Comparison of ENCODE assay signal across 19 cellular contexts in the genomic region with DNA sequence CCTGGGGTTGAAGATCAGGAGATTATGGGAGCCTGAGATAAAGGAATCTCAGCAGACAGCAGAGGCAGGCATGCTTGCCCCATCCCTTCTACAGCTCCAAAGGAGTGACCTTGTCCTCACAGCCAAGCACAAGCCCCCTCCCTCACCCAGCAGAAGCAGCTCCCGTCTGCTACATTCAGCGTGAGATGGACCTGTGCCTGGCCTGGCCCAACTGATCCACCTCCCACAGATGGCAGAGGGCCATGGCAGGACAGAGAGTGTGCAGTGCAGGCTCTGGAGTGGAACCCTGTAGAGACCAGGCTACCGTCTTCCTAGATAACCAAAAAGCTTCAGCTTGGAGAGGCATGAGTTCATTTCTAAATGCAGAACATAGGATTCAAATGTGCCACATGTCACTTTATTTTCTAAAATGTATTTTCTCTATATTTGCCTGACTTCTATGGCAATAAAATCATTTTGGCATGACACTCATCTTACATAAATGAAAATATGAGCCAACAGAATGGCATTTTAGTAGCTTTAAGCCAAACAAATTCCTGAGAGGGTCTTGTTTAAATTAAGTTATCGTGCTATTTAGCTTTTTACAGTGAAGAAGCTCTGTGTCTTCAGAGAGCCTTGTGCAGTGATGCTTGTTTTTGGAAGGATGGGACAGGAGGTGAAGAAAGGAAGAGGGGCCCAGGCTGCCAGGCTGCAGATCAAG. TPM values are rescaled to one million over a fixed set of nuclear protein-coding genes. Genes with fewer than 3 reads are reported as not detected.
DNase-seq lines count a peak whose midpoint lies in the region; ATAC-seq and TF ChIP-seq lines count a peak whose summit lies in the region.
"Had no signal": no experiment of that assay in that cellular context is flagged by ENCODE, and none has a peak within 500 bp of the region (broad histone marks: within the 10 kb centered on the region; RNA-seq: fewer than 3 reads in every experiment).

No MANE protein-coding gene starts in this region.

- H4K5ac ChIP-seq in mesendoderm (ENCODE audit: low read length): no peak overlapping the region

- no peaks in the 10 kb centered on the region for H3K9me2 ChIP-seq in Karpas-422 (replicated peaks; ENCODE audit: insufficient read depth, low read length)

- H3K36me3 ChIP-seq in Karpas-422 (ENCODE audit: insufficient read depth, low read length) (no peaks in the 10 kb centered on the region), mesendoderm (ENCODE audit: control insufficient read depth, insufficient read depth, low read length) (no peaks in the 10 kb centered on the region)
- H3K36me3 ChIP-seq: SJSA1 had no signal

- H3K9me3 Mint-ChIP-seq in activated naive CD4-positive, alpha-beta T cell treated with anti-CD3 and anti-CD28 coated beads, Interleukin-2, amount 50 U/mL, for 72 hours: peaks cover 7% of the 10 kb centered on the region in 2 donors

- no peak overlapping the region for H3K27ac Mint-ChIP-seq in activated naive CD4-positive, alpha-beta T cell treated with anti-CD3 and anti-CD28 coated beads, Interleukin-2, amount 50 U/mL, for 72 hours
- H3K27ac Mint-ChIP-seq: B cell; CD4-positive, alpha-beta T cell; GM23338 had no signal

- H2AK5ac ChIP-seq in mesendoderm (ENCODE audit: low read length): no peak overlapping the region

- no peak overlapping the region for H3K4me2 ChIP-seq in Karpas-422 (ENCODE audit: low read depth, low read length, poor library complexity, severe bottlenecking)
- H3K4me2 ChIP-seq in mesendoderm (ENCODE audit: low read length): no peak overlapping the region
- H3K4me2 ChIP-seq: GM23338 had no signal

- H3K4me3 ChIP-seq in Karpas-422 (ENCODE audit: low read length): no peak overlapping the region
- no peak overlapping the region for H3K4me3 ChIP-seq in mesendoderm (ENCODE audit: low read length)
- H3K4me3 ChIP-seq: GM23338, SJSA1 had no signal

- no peak overlapping the region for H3K27ac ChIP-seq in Karpas-422 (ENCODE audit: low read length)
- no peak overlapping the region for H3K27ac ChIP-seq in mesendoderm (ENCODE audit: low read depth, low read length)
- no peak overlapping the region for H3K27ac ChIP-seq in foreskin keratinocyte
- H3K27ac ChIP-seq: SJSA1 had no signal

- peak overlapping the region; percentile 59 for H3K23ac ChIP-seq in mesendoderm (ENCODE audit: low read length)

- H2BK15ac ChIP-seq in mesendoderm (replicated peaks; ENCODE audit: low read depth): no peak overlapping the region

- H2AFZ ChIP-seq in Karpas-422 (ENCODE audit: low read length): peak overlapping the region; percentile 32; the same call in 1 of the 2 replicates
- H2AFZ ChIP-seq: GM23338 had no signal

- ATAC-seq in foreskin keratinocyte (no peak), GM18867 (IDR thresholded peaks at IDR 0.05; ENCODE audit: unreplicated experiment) (no peak), HG02938 (IDR thresholded peaks at IDR 0.05; ENCODE audit: unreplicated experiment) (no peak)
- no peak for ATAC-seq in activated naive CD4-positive, alpha-beta T cell treated with anti-CD3 and anti-CD28 coated beads, Interleukin-2, amount 50 U/mL, for 72 hours
- ATAC-seq: GM23338, HepG2 had no signal

- H3K9me3 ChIP-seq in Karpas-422 (ENCODE audit: low read length): no peaks in the 10 kb centered on the region
- H3K9me3 ChIP-seq: SJSA1 had no signal

- no peak overlapping the region for H4K8ac ChIP-seq in mesendoderm (ENCODE audit: low read depth, low read length)

- H3K79me1 ChIP-seq in mesendoderm (ENCODE audit: low read length): no peaks in the 10 kb centered on the region

- no peak overlapping the region for H2BK120ac ChIP-seq in mesendoderm (ENCODE audit: low read depth, low read length)

- no peak overlapping the region for H3K4ac ChIP-seq in mesendoderm (ENCODE audit: low read depth, low read length)

- H3K18ac ChIP-seq in mesendoderm (ENCODE audit: low read length): no peak overlapping the region

- H3K79me2 ChIP-seq in Karpas-422 (ENCODE audit: low read length): no peaks in the 10 kb centered on the region
- H3K79me2 ChIP-seq in mesendoderm (ENCODE audit: control insufficient read depth, insufficient read depth, low read length): no peaks in the 10 kb centered on the region

- DNase-seq in EL (peak; percentile 21), Karpas-422 (no peak), dedifferentiated amniotic fluid mesenchymal stem cell (ENCODE audit: extremely low spot score) (peak; percentile 75), mesendoderm (peak; percentile 38), foreskin keratinocyte (no peak)
- no peak for DNase-seq in activated naive CD4-positive, alpha-beta T cell treated with anti-CD3 and anti-CD28 coated beads, Interleukin-2, amount 50 U/mL, for 72 hours (ENCODE audit: low spot score in 2 of 2)
- DNase-seq: ACHN; CD4-positive, alpha-beta T cell; DMS79 treated with DMSO at 0.1 percent for 48 hours; NCI-H1436; NCI-H2029 treated with DMSO at 0.1 percent for 48 hours; NCI-H226; NCI-H526 had no signal

- H3K4me1 ChIP-seq in Karpas-422 (ENCODE audit: low read length): peaks cover 13% of the 10 kb centered on the region
- H3K4me1 ChIP-seq in mesendoderm (ENCODE audit: control insufficient read depth, low read depth, low read length): peaks cover 8% of the 10 kb centered on the region
- no peaks in the 10 kb centered on the region for H3K4me1 ChIP-seq in foreskin keratinocyte

- no peak for TF ChIP-seq CTCF in foreskin keratinocyte (conservative IDR thresholded peaks at IDR 0.05)

- no peaks in the 10 kb centered on the region for H4K20me1 ChIP-seq in Karpas-422 (ENCODE audit: insufficient read depth, low read depth, low read length)

- whole genome bisulfite sequencing in mesendoderm (ENCODE audit: extremely low coverage, insufficient coverage, low lambda C conversion rate): no CpG with 5 or more reads among the region's 4 CpGs

- no peaks in the 10 kb centered on the region for H3K27me3 ChIP-seq in Karpas-422 (ENCODE audit: low read length)
- H3K27me3 ChIP-seq in mesendoderm (ENCODE audit: insufficient read depth, low read length, poor library complexity): no peaks in the 10 kb centered on the region
- no peaks in the 10 kb centered on the region for H3K27me3 ChIP-seq in foreskin keratinocyte
- H3K27me3 ChIP-seq: SJSA1 had no signal

- H3K9ac ChIP-seq in Karpas-422 (ENCODE audit: low read length) (no peak overlapping the region), mesendoderm (ENCODE audit: low read length) (no peak overlapping the region)

- no peak overlapping the region for H2BK5ac ChIP-seq in mesendoderm (ENCODE audit: low read length)

- H3K56ac ChIP-seq in mesendoderm (ENCODE audit: low read length): peak overlapping the region; percentile 44

- peaks cover 10% of the 10 kb centered on the region in 2 donors for H3K36me3 Mint-ChIP-seq in activated naive CD4-positive, alpha-beta T cell treated with anti-CD3 and anti-CD28 coated beads, Interleukin-2, amount 50 U/mL, for 72 hours

RNA-seq across cellular contexts. Expression of a gene that starts 43.7 kb away (rescaled TPM):
- total RNA-seq in Karpas-422 (2014; rRNA removed; shearing (Covaris generic); ENCODE audit: low replicate concordance): 156 and 183 TPM in 2 replicates
- 10.7 TPM for polyA plus RNA-seq in mesendoderm (2013, experiment 1 of 2)
- polyA plus RNA-seq in mesendoderm (2013, experiment 2 of 2): 9.8 TPM
- 10.5 and 11.2 TPM in 2 replicates for total RNA-seq in foreskin keratinocyte
- polyA plus RNA-seq in foreskin keratinocyte: 6.0 and 6.9 TPM in 2 replicates
- under 1 TPM; 0.34 to 0.35 TPM for total RNA-seq in activated naive CD4-positive, alpha-beta T cell treated with anti-CD3 and anti-CD28 coated beads, Interleukin-2, amount 50 U/mL, for 72 hours

Comparison
In these comparisons a context has a peak if more than half of its experiments do, and no peak if none do; other contexts are left out.
1. DNase-seq: peak in EL (single experiment), dedifferentiated amniotic fluid mesenchymal stem cell (single experiment) and mesendoderm (single experiment); none in Karpas-422 (single experiment), foreskin keratinocyte (0 of 2) and activated naive CD4-positive, alpha-beta T cell treated with anti-CD3 and anti-CD28 coated beads, Interleukin-2, amount 50 U/mL, for 72 hours (0 of 2).
2. RNA of a gene that starts 43.7 kb away (total RNA-seq): 156 to 183 TPM in Karpas-422; 10.5 to 11.2 TPM in foreskin keratinocyte and 0.34 to 0.35 TPM in activated naive CD4-positive, alpha-beta T cell treated with anti-CD3 and anti-CD28 coated beads, Interleukin-2, amount 50 U/mL, for 72 hours; every median in the first group is over 10 times any median in the second.